In the genomic region with DNA sequence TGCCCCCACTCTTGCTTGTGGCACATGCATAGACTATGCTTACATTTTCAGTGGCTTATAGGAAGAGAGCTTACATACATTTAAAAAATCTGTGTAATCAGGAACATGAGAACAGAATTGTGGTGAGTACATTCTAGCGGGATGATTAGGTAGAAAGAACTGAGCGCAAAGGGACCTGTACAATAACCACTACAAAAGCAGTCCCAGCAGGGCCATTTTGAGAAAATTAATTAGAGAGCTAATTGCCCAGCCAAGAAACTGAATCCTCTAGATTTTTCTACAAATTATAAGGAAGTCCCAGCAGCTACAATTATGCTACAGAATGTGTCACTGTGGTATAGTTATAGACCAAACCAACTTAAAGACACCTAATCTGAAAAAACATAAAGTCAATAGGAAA, we compare ENCODE assay signal across 25 cellular contexts.
"Had no signal": no experiment of that assay in that cellular context is flagged by ENCODE, and none has a peak within 500 bp of the region (broad histone marks: within the 10 kb centered on the region; RNA-seq: fewer than 3 reads in every experiment).

No MANE protein-coding gene starts in this region.

- H3K9me3 ChIP-seq: ascending aorta, body of pancreas, Peyer's patch, SJSA1 had no signal

- H3K4me3 Mint-ChIP-seq: activated CD8-positive, alpha-beta T cell treated with anti-CD3 and anti-CD28 coated beads, Interleukin-2, amount 10 ng/mL, durations not matched to agents 7 days and 5 days; activated naive CD4-positive, alpha-beta T cell treated with anti-CD3 and anti-CD28 coated beads, Interleukin-2, amount 50 U/mL, for 24 hours; WTC11 had no signal

- H3K27me3 ChIP-seq: ascending aorta, body of pancreas, Peyer's patch, SJSA1 had no signal

- ATAC-seq: body of pancreas, SK-N-SH treated with all-trans-retinoic acid at 6 μM for 48 hours, WTC11 had no signal

- H3K4me3 ChIP-seq: ascending aorta, body of pancreas, Peyer's patch, SJSA1 had no signal

- H3K4me1 Mint-ChIP-seq: WTC11 had no signal

- H3K4me1 ChIP-seq: ascending aorta, body of pancreas, Peyer's patch had no signal

- H3K9me3 Mint-ChIP-seq: activated naive CD4-positive, alpha-beta T cell treated with anti-CD3 and anti-CD28 coated beads, Interleukin-2, amount 50 U/mL, for 24 hours; WTC11 had no signal

- H3K36me3 Mint-ChIP-seq: activated naive CD4-positive, alpha-beta T cell treated with anti-CD3 and anti-CD28 coated beads, Interleukin-2, amount 50 U/mL, for 24 hours; WTC11 had no signal

- H3K27ac ChIP-seq: ascending aorta, body of pancreas, Peyer's patch, SJSA1 had no signal

- H3K27me3 Mint-ChIP-seq: activated naive CD4-positive, alpha-beta T cell treated with anti-CD3 and anti-CD28 coated beads, Interleukin-2, amount 50 U/mL, for 24 hours had no signal

- H3K36me3 ChIP-seq: ascending aorta, Peyer's patch, SJSA1 had no signal

- DNase-seq: activated CD4-positive, alpha-beta T cell treated with anti-CD3 and anti-CD28 coated beads for 48 hours; activated CD4-positive, alpha-beta T cell treated with anti-CD3 and anti-CD28 coated beads, Interleukin-2, amount 50 U/mL, for 4 hours; activated CD4-positive, CD25-positive, alpha-beta regulatory T cell treated with anti-CD3 and anti-CD28 coated beads, Interleukin-2, amount 50 U/mL, for 72 hours; activated CD8-positive, alpha-beta memory T cell treated with anti-CD3 and anti-CD28 coated beads, Interleukin-2, amount 50 U/mL, for 48 hours; activated CD8-positive, alpha-beta T cell treated with anti-CD3 and anti-CD28 coated beads, Interleukin-2, amount 10 ng/mL, durations not matched to agents 7 days and 5 days; activated naive CD4-positive, alpha-beta T cell; activated T-cell treated with anti-CD3 and anti-CD28 coated beads, Interleukin-2, amount 50 U/mL, for 1 hour; amniotic stem cell; body of pancreas; central memory CD4-positive, alpha-beta T cell; Karpas-422; NCI-H1105 treated with DMSO at 0.1 percent for 48 hours; NCI-H1436 treated with DMSO at 0.1 percent for 48 hours; NCI-H187; NCI-H2081 treated with DMSO at 0.1 percent for 48 hours; NCI-H2171 treated with DMSO at 0.1 percent for 48 hours; NCI-H526; Peyer's patch; SHP77; SW 1271 had no signal

- H3K27ac Mint-ChIP-seq: activated CD8-positive, alpha-beta T cell treated with anti-CD3 and anti-CD28 coated beads, Interleukin-2, amount 10 ng/mL, durations not matched to agents 7 days and 5 days; activated naive CD4-positive, alpha-beta T cell treated with anti-CD3 and anti-CD28 coated beads, Interleukin-2, amount 50 U/mL, for 24 hours; WTC11 had no signal
